24 cellular contexts compared by ENCODE assay signal in the genomic region with DNA sequence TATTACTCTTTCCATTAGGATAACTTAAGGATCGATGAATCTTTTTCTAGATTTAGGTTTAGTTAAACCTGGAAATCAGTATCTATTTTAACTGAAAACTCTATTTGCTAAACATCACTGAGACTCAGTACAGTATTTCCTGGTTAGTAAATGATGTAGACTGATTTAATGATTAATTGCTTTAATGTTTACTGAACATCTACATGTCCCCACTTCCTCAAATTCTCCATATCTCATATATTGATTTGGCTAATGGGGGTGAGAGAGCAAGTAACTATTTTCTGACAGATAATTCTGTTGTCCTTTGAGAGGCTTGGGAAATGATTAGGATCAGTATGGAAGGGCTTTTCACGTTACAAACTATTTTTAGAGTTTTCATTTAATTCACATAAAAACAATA. TPM values are rescaled to one million over a fixed set of nuclear protein-coding genes. Genes with fewer than 3 reads are reported as not detected.
A peak's percentile ranks its signal among the peaks of the same experiment; 100 is the strongest.
DNase-seq lines count a peak whose midpoint lies in the region; ATAC-seq, FAIRE-seq and TF ChIP-seq lines count a peak whose summit lies in the region.
"Had no signal": no experiment of that assay in that cellular context is flagged by ENCODE, and none has a peak within 500 bp of the region (broad histone marks: within the 10 kb centered on the region; RNA-seq: fewer than 3 reads in every experiment).

No MANE protein-coding gene starts in this region.

- no peaks in the 10 kb centered on the region for H3K27me3 Mint-ChIP-seq in chondrocyte (ENCODE audit: low read depth)
- H3K27me3 Mint-ChIP-seq: activated naive CD8-positive, alpha-beta T cell; naive thymus-derived CD8-positive, alpha-beta T cell had no signal

- H3K27me3 ChIP-seq in pancreas (no peaks in the 10 kb centered on the region), upper lobe of left lung (no peaks in the 10 kb centered on the region)
- H3K27me3 ChIP-seq: SJCRH30, uterus had no signal

- H3K36me3 ChIP-seq in pancreas (no peaks in the 10 kb centered on the region), upper lobe of left lung (peaks cover 0 to 14% (median 4%) of the 10 kb centered on the region in 4 donors)
- H3K36me3 ChIP-seq: uterus had no signal

- intact Hi-C loops in pancreas (cut with DNase I) = no loop called here

- no peaks in the 10 kb centered on the region for H3K9me3 Mint-ChIP-seq in chondrocyte (ENCODE audit: low read depth)
- H3K9me3 Mint-ChIP-seq: activated T-cell treated with anti-CD3 and anti-CD28 coated beads, Interleukin-2, amount 50 U/mL, for 72 hours; naive thymus-derived CD8-positive, alpha-beta T cell; T-helper 1 cell treated with Interleukin-12 subunit alpha and Interleukin-12 subunit beta and Interleukin-4 antibody, amounts not matched to agents 30 μg/mL and 1 μg/mL, for 36 hours had no signal

- H3K27ac Mint-ChIP-seq in chondrocyte (ENCODE audit: unreplicated experiment) = no peak overlapping the region
- H3K27ac Mint-ChIP-seq: activated naive CD8-positive, alpha-beta T cell; activated T-cell treated with anti-CD3 and anti-CD28 coated beads, Interleukin-2, amount 50 U/mL, for 72 hours; T-helper 1 cell treated with Interleukin-12 subunit alpha and Interleukin-12 subunit beta and Interleukin-4 antibody, amounts not matched to agents 30 μg/mL and 1 μg/mL, for 36 hours had no signal

- peaks cover 7 to 28% (median 11%) of the 10 kb centered on the region in 3 donors for H3K4me1 ChIP-seq in pancreas
- peaks cover 0 to 7% (median under 1%) of the 10 kb centered on the region in 4 donors for H3K4me1 ChIP-seq in upper lobe of left lung
- H3K4me1 ChIP-seq: Caco-2, SJCRH30, uterus had no signal

- peaks cover 15% of the 10 kb centered on the region for H3K4me1 Mint-ChIP-seq in chondrocyte (ENCODE audit: low read depth)

- no peak for TF ChIP-seq POLR2A in upper lobe of left lung (IDR thresholded peaks at IDR 0.05)

- H3K36me3 Mint-ChIP-seq in chondrocyte (ENCODE audit: low read depth) = peaks cover 3% of the 10 kb centered on the region

- WGBS in pancreas, 2 donors = 16 to 28% methylated on average over 2 of the region's 2 CpGs
- 82 to 88% methylated on average over 2 of the region's 2 CpGs for WGBS in upper lobe of left lung, 2 donors

- no peak for FAIRE-seq in pancreas (lab: Jason Lieb, UNC)

- no peak for TF ChIP-seq CTCF in pancreas (IDR thresholded peaks at IDR 0.05)
- no peak for TF ChIP-seq CTCF in chondrocyte (IDR thresholded peaks at IDR 0.05)
- no peak for TF ChIP-seq CTCF in upper lobe of left lung (IDR thresholded peaks at IDR 0.05)

- H3K9me3 ChIP-seq in pancreas (no peaks in the 10 kb centered on the region), upper lobe of left lung (no peaks in the 10 kb centered on the region)
- H3K9me3 ChIP-seq: Caco-2, SJCRH30, uterus had no signal

- H3K4me3 ChIP-seq in pancreas (no peak overlapping the region), upper lobe of left lung (no peak overlapping the region)
- H3K4me3 ChIP-seq: coronary artery, SJCRH30, skin epidermis, uterus had no signal

- ATAC-seq in GM18907 (IDR thresholded peaks at IDR 0.05; ENCODE audit: unreplicated experiment) = peak; percentile 91
- ATAC-seq in HG02642 (IDR thresholded peaks at IDR 0.05; ENCODE audit: poor library complexity, unreplicated experiment) = peak; percentile 44
- ATAC-seq in HG03460 (IDR thresholded peaks at IDR 0.05; ENCODE audit: unreplicated experiment) = peak; percentile 71
- peak; percentile 41 to 75 (median 70) for ATAC-seq in pancreas
- ATAC-seq in upper lobe of left lung (ENCODE audit: low FRiP score in 2 of 2) = no peak
- ATAC-seq: activated T-cell treated with anti-CD3 and anti-CD28 coated beads, Interleukin-2, amount 50 U/mL, for 72 hours; naive thymus-derived CD8-positive, alpha-beta T cell had no signal

- no peak for TF ChIP-seq EP300 in upper lobe of left lung (IDR thresholded peaks at IDR 0.05)

- H3K4me3 Mint-ChIP-seq in chondrocyte (ENCODE audit: unreplicated experiment) = no peak overlapping the region
- H3K4me3 Mint-ChIP-seq: activated naive CD8-positive, alpha-beta T cell; activated T-cell treated with anti-CD3 and anti-CD28 coated beads, Interleukin-2, amount 50 U/mL, for 72 hours; naive thymus-derived CD8-positive, alpha-beta T cell; T-helper 1 cell treated with Interleukin-12 subunit alpha and Interleukin-12 subunit beta and Interleukin-4 antibody, amounts not matched to agents 30 μg/mL and 1 μg/mL, for 36 hours had no signal

- DNase-seq in pancreas = no peak
- no peak for DNase-seq in chondrocyte (ENCODE audit: low spot score)
- DNase-seq in HUDEP-2 (lab: John Stamatoyannopoulos, UW; ENCODE audit: unreplicated experiment in 76 of 76) = no peak
- no peak for DNase-seq in COLO829 (ENCODE audit: low spot score)
- no peak for DNase-seq in upper lobe of left lung
- DNase-seq: activated CD4-positive, CD25-positive, alpha-beta regulatory T cell; activated T-cell treated with anti-CD3 and anti-CD28 coated beads, Interleukin-2, amount 50 U/mL, for 72 hours; Caco-2; Kasumi-1; mesenchymal stem cell; naive thymus-derived CD8-positive, alpha-beta T cell; NCI-H1105; NCI-H2107; NCI-H526 treated with DMSO at 0.1 percent for 48 hours; SJCRH30; stimulated activated CD4-positive, alpha-beta T cell treated with anti-CD3 and anti-CD28 coated beads, Interleukin-4, amount 100 ng/mL, for 1 hour; uterus had no signal

- H3K27ac ChIP-seq in pancreas = peak overlapping the region in 2 of 4 donors; percentile 30 to 44
- H3K27ac ChIP-seq in upper lobe of left lung = no peak overlapping the region
- H3K27ac ChIP-seq: coronary artery, SJCRH30, skin epidermis, uterus had no signal

RNA-seq across cellular contexts. Expression of gene MKKS, which starts 10.3 kb away (rescaled TPM):
- total RNA-seq in pancreas (10 to 100 TPM in 1 of 6 donors, 1 to 10 TPM in 5; 5.3 to 12.1 (median 7.3) TPM), chondrocyte (12.6 to 16.2 TPM (median 12.6 TPM) in 3 replicates), upper lobe of left lung (10 to 100 TPM in 4 of 6 donors, 1 to 10 TPM in 2; 3.1 to 19.3 (median 11.8) TPM)
- 10 to 100 TPM in 1 of 2 donors, 1 to 10 TPM in 1; 7.5 to 15.3 TPM for polyA plus RNA-seq in pancreas

RNA-seq across cellular contexts. Expression of gene SLX4IP, which starts 11.4 kb away (rescaled TPM):
- total RNA-seq in pancreas (1 to 10 TPM; 2.5 to 6.4 (median 3.2) TPM), chondrocyte (5.1 to 6.5 TPM (median 5.4 TPM) in 3 replicates), upper lobe of left lung (1 to 10 TPM; 3.2 to 6.0 (median 4.5) TPM)
- 1 to 10 TPM; 2.7 TPM for polyA plus RNA-seq in pancreas

Comparison
In these comparisons a context has a peak if more than half of its experiments do, and no peak if none do; other contexts are left out.
1. ATAC-seq: peak in GM18907 (single experiment), HG02642 (single experiment), HG03460 (single experiment) and pancreas (4 of 4); none in upper lobe of left lung (0 of 2).